In genomic region chr4:109690690-109691410, GRCh38 we compare ENCODE assay signal across 12 cellular contexts. TPM values are rescaled to one million over a fixed set of nuclear protein-coding genes. Genes with fewer than 3 reads are reported as not detected.
DNase-seq lines count a peak whose midpoint lies in the region; ATAC-seq lines count a peak whose summit lies in the region.
"Had no signal": no experiment of that assay in that cellular context is flagged by ENCODE, and none has a peak within 500 bp of the region (broad histone marks: within the 10 kb centered on the region; RNA-seq: fewer than 3 reads in every experiment).

No MANE protein-coding gene starts in this region.

- H3K36me3 Mint-ChIP-seq in activated naive CD8-positive, alpha-beta T cell treated with anti-CD3 and anti-CD28 coated beads, Interleukin-2, amount 50 U/mL, for 24 hours (ENCODE audit: low read depth) = peaks cover 57% of the 10 kb centered on the region

- peaks cover 20% of the 10 kb centered on the region for H3K36me3 ChIP-seq in GM23248 (ENCODE audit: low read depth)

- no peaks in the 10 kb centered on the region for H3F3A ChIP-seq in GM23248 (ENCODE audit: insufficient read depth)

- peaks cover 31% of the 10 kb centered on the region for H3K4me1 Mint-ChIP-seq in activated naive CD8-positive, alpha-beta T cell treated with anti-CD3 and anti-CD28 coated beads, Interleukin-2, amount 50 U/mL, for 24 hours

- WGBS in GM23248 (ENCODE audit: low coverage in 1 of 2, low lambda C conversion rate in 2 of 2, missing lambda C conversion rate in 2 of 2), 2 experiments = 93 to 94% methylated on average over 6 of the region's 6 CpGs

- no peaks in the 10 kb centered on the region for H3K9me3 Mint-ChIP-seq in activated naive CD8-positive, alpha-beta T cell treated with anti-CD3 and anti-CD28 coated beads, Interleukin-2, amount 50 U/mL, for 24 hours

- H3K27me3 Mint-ChIP-seq in activated naive CD8-positive, alpha-beta T cell treated with anti-CD3 and anti-CD28 coated beads, Interleukin-2, amount 50 U/mL, for 24 hours = no peaks in the 10 kb centered on the region

- H3K4me3 Mint-ChIP-seq in activated naive CD8-positive, alpha-beta T cell treated with anti-CD3 and anti-CD28 coated beads, Interleukin-2, amount 50 U/mL, for 24 hours = peak overlapping the region; percentile 1

- H3K79me2 ChIP-seq in GM23248 (ENCODE audit: insufficient read depth) = no peaks in the 10 kb centered on the region

- H3K27ac Mint-ChIP-seq in activated naive CD8-positive, alpha-beta T cell treated with anti-CD3 and anti-CD28 coated beads, Interleukin-2, amount 50 U/mL, for 24 hours = peak overlapping the region; percentile 70

- peaks cover 6% of the 10 kb centered on the region; the same call in 1 of the 2 replicates for H3K4me1 ChIP-seq in GM23248 (ENCODE audit: insufficient read depth)
- H3K4me1 ChIP-seq: thyroid gland had no signal

- no peak overlapping the region for H2AFZ ChIP-seq in GM23248

- no peak overlapping the region for H3K9ac ChIP-seq in GM23248

- H3K4me2 ChIP-seq in GM23248 (ENCODE audit: unreplicated experiment) = no peak overlapping the region

- H3K9me2 ChIP-seq in GM23248 (ENCODE audit: insufficient read depth) = no peaks in the 10 kb centered on the region

- no peak overlapping the region for H3K27ac ChIP-seq in GM23248
- H3K27ac ChIP-seq: thyroid gland had no signal

- in situ Hi-C loops in GM23248 (cut with MboI) = no loop called here

- DNase-seq in activated naive CD8-positive, alpha-beta T cell treated with anti-CD3 and anti-CD28 coated beads, Interleukin-2, amount 50 U/mL, for 24 hours = no peak
- DNase-seq in pons (ENCODE audit: low spot score) (no peak), HPDE6-E6E7 (ENCODE audit: extremely low spot score) (no peak), GOT3 (lab: John Stamatoyannopoulos, UW) (no peak), GM23248 (no peak)
- DNase-seq: DMS79 treated with DMSO at 0.1 percent for 48 hours, midbrain, NCI-H2171, thyroid gland had no signal

- no peaks in the 10 kb centered on the region for H3K9me3 ChIP-seq in GM23248 (ENCODE audit: low read depth)
- H3K9me3 ChIP-seq: thyroid gland had no signal

- no peaks in the 10 kb centered on the region for H3K27me3 ChIP-seq in GM23248 (replicated peaks; ENCODE audit: insufficient read depth)
- H3K27me3 ChIP-seq: thyroid gland had no signal

- H3K4me3 ChIP-seq in GM23248 = no peak overlapping the region
- H3K4me3 ChIP-seq: thyroid gland had no signal

- ATAC-seq in GM18508 (IDR thresholded peaks at IDR 0.05; ENCODE audit: insufficient read depth, unreplicated experiment) (peak; percentile 77), GM21381 (IDR thresholded peaks at IDR 0.05; ENCODE audit: unreplicated experiment) (peak; percentile 96), HG03139 (IDR thresholded peaks at IDR 0.05; ENCODE audit: unreplicated experiment) (peak; percentile 93)
- ATAC-seq in activated naive CD8-positive, alpha-beta T cell treated with anti-CD3 and anti-CD28 coated beads, Interleukin-2, amount 50 U/mL, for 24 hours = peak; percentile 86

- no peaks in the 10 kb centered on the region for H4K20me1 ChIP-seq in GM23248 (ENCODE audit: insufficient read depth)

RNA-seq across cellular contexts. Expression of gene CASP6, which starts 12.4 kb away (rescaled TPM):
- total RNA-seq in GM23248 (2014; rRNA removed; shearing (Covaris generic)) = 15.4 and 15.8 TPM in 2 replicates
- 18.5 and 27.3 TPM in 2 replicates for polyA plus RNA-seq in GM23248 (2016; fragmentation: Nextera tagmentation; extraction: Ambion mirVana)

RNA-seq across cellular contexts. Expression of gene PLA2G12A, which starts 39.0 kb away (rescaled TPM):
- 11.4 and 14.4 TPM in 2 replicates for total RNA-seq in GM23248 (2014; rRNA removed; shearing (Covaris generic))
- polyA plus RNA-seq in GM23248 (2016; fragmentation: Nextera tagmentation; extraction: Ambion mirVana) = 41.5 and 44.8 TPM in 2 replicates
